Comparison of ENCODE assay signal across 1 cellular context in genomic region chr16:50806099-50807062, GRCh38.
TF ChIP-seq lines count a peak whose summit lies in the region.

No MANE protein-coding gene starts in this region.

TF ChIP-seq in SK-N-SH, 30 proteins besides CTCF, POLR2A, EP300 and RAD21 (continued from another document):
- TF ChIP-seq TEAD4 (IDR thresholded peaks at IDR 0.05; ENCODE audit: borderline replicate concordance, insufficient read depth): no peak
- no peak for TF ChIP-seq FOXM1 (IDR thresholded peaks at IDR 0.05; ENCODE audit: low read depth)
- no peak for TF ChIP-seq TCF12 (IDR thresholded peaks at IDR 0.05)
- TF ChIP-seq CHD2 (IDR thresholded peaks at IDR 0.05; ENCODE audit: low read length, partially characterized antibody): no peak
